ENCODE assay signal across 23 cellular contexts in genomic region chr7:118855290-118855689, GRCh38.
DNase-seq lines count a peak whose midpoint lies in the region; ATAC-seq and TF ChIP-seq lines count a peak whose summit lies in the region.
"Had no signal": no experiment of that assay in that cellular context is flagged by ENCODE, and none has a peak within 500 bp of the region (broad histone marks: within the 10 kb centered on the region; RNA-seq: fewer than 3 reads in every experiment).

No MANE protein-coding gene starts in this region.

- H3K27me3 Mint-ChIP-seq in nephron (ENCODE audit: low read depth) = no peaks in the 10 kb centered on the region
- no peaks in the 10 kb centered on the region for H3K27me3 Mint-ChIP-seq in progenitor cell of endocrine pancreas
- H3K27me3 Mint-ChIP-seq in type B pancreatic cell = no peaks in the 10 kb centered on the region
- H3K27me3 Mint-ChIP-seq: naive thymus-derived CD4-positive, alpha-beta T cell; stimulated activated memory B cell treated with anti-CD40 and anti-IgM and Interleukin-4, amounts not matched to agents 10 μg/mL and 1 μg/mL and 100 μg/mL, for 72 hours had no signal

- H3K4me1 Mint-ChIP-seq in nephron (peaks cover 12% of the 10 kb centered on the region), progenitor cell of endocrine pancreas (ENCODE audit: low read depth) (no peaks in the 10 kb centered on the region), type B pancreatic cell (ENCODE audit: unreplicated experiment) (peaks cover 4% of the 10 kb centered on the region)
- H3K4me1 Mint-ChIP-seq: naive thymus-derived CD4-positive, alpha-beta T cell; stimulated activated memory B cell treated with anti-CD40 and anti-IgM and Interleukin-4, amounts not matched to agents 10 μg/mL and 1 μg/mL and 100 μg/mL, for 72 hours had no signal

- TF ChIP-seq CTCF in nephron (IDR thresholded peaks at IDR 0.05; ENCODE audit: unreplicated experiment in 3 of 3) (no peak), progenitor cell of endocrine pancreas (IDR thresholded peaks at IDR 0.05; ENCODE audit: unreplicated experiment) (no peak), type B pancreatic cell (conservative IDR thresholded peaks at IDR 0.05) (no peak)

- DNase-seq in NCI-H1105 treated with DMSO at 0.1 percent for 48 hours (lab: John Stamatoyannopoulos, UW) (peak; percentile 43), NCI-H1105 (lab: John Stamatoyannopoulos, UW) (no peak), NCI-H2081 treated with DMSO at 0.1 percent for 48 hours (lab: John Stamatoyannopoulos, UW) (peak; percentile 67), SHP77 (lab: John Stamatoyannopoulos, UW) (peak; percentile 78 to 82), progenitor cell of endocrine pancreas (ENCODE audit: low spot score, unreplicated experiment) (no peak), type B pancreatic cell (ENCODE audit: extremely low spot score, unreplicated experiment) (no peak)
- DNase-seq: activated CD4-positive, alpha-beta T cell treated with anti-CD3 and anti-CD28 coated beads for 48 hours; activated naive CD4-positive, alpha-beta T cell treated with anti-CD3 and anti-CD28 coated beads, Interleukin-2, amount 50 U/mL, for 16 hours; AML-193; amygdala; effector CD4-positive, alpha-beta T cell; erythroblast; foreskin fibroblast; H7; left lung; naive thymus-derived CD4-positive, alpha-beta T cell; Peyer's patch; retina; T-helper 2 cell had no signal

- H3K9me3 Mint-ChIP-seq in nephron (peaks cover 2% of the 10 kb centered on the region), progenitor cell of endocrine pancreas (ENCODE audit: low read depth) (peaks cover 2% of the 10 kb centered on the region), type B pancreatic cell (peaks cover 4% of the 10 kb centered on the region)
- H3K9me3 Mint-ChIP-seq: mesothelial cell of epicardium had no signal

- H3K36me3 Mint-ChIP-seq in nephron (ENCODE audit: low read depth) (no peaks in the 10 kb centered on the region), progenitor cell of endocrine pancreas (ENCODE audit: insufficient read depth) (no peaks in the 10 kb centered on the region), type B pancreatic cell (no peaks in the 10 kb centered on the region)
- H3K36me3 Mint-ChIP-seq: mesothelial cell of epicardium; naive thymus-derived CD4-positive, alpha-beta T cell; stimulated activated memory B cell treated with anti-CD40 and anti-IgM and Interleukin-4, amounts not matched to agents 10 μg/mL and 1 μg/mL and 100 μg/mL, for 72 hours had no signal

- H3K4me3 Mint-ChIP-seq in nephron = no peak overlapping the region
- H3K4me3 Mint-ChIP-seq in progenitor cell of endocrine pancreas (ENCODE audit: low read depth) = no peak overlapping the region
- H3K4me3 Mint-ChIP-seq in type B pancreatic cell = no peak overlapping the region
- H3K4me3 Mint-ChIP-seq: mesothelial cell of epicardium; naive thymus-derived CD4-positive, alpha-beta T cell; stimulated activated memory B cell treated with anti-CD40 and anti-IgM and Interleukin-4, amounts not matched to agents 10 μg/mL and 1 μg/mL and 100 μg/mL, for 72 hours had no signal

- peak overlapping the region; percentile 30 to 70 (median 40) for H3K27ac Mint-ChIP-seq in nephron
- no peak overlapping the region for H3K27ac Mint-ChIP-seq in progenitor cell of endocrine pancreas
- no peak overlapping the region for H3K27ac Mint-ChIP-seq in type B pancreatic cell
- H3K27ac Mint-ChIP-seq: naive thymus-derived CD4-positive, alpha-beta T cell; stimulated activated memory B cell treated with anti-CD40 and anti-IgM and Interleukin-4, amounts not matched to agents 10 μg/mL and 1 μg/mL and 100 μg/mL, for 72 hours had no signal

- ATAC-seq in HG03442 (IDR thresholded peaks at IDR 0.05; ENCODE audit: unreplicated experiment) = no peak
- ATAC-seq: left lung; naive thymus-derived CD4-positive, alpha-beta T cell; stimulated activated memory B cell treated with anti-CD40 and anti-IgM and Interleukin-4, amounts not matched to agents 10 μg/mL and 1 μg/mL and 100 μg/mL, for 72 hours had no signal

Comparison
In these comparisons a context has a peak if more than half of its experiments do, and no peak if none do; other contexts are left out.
1. DNase-seq: peak in NCI-H1105 treated with DMSO at 0.1 percent for 48 hours (single experiment), NCI-H2081 treated with DMSO at 0.1 percent for 48 hours (single experiment) and SHP77 (2 of 2); none in NCI-H1105 (single experiment), progenitor cell of endocrine pancreas (single experiment) and type B pancreatic cell (single experiment).
2. H3K27ac Mint-ChIP-seq: peak in nephron (3 of 3); none in progenitor cell of endocrine pancreas (single experiment) and type B pancreatic cell (single experiment).